ENCODE assay signal across 22 cellular contexts in the genomic region with DNA sequence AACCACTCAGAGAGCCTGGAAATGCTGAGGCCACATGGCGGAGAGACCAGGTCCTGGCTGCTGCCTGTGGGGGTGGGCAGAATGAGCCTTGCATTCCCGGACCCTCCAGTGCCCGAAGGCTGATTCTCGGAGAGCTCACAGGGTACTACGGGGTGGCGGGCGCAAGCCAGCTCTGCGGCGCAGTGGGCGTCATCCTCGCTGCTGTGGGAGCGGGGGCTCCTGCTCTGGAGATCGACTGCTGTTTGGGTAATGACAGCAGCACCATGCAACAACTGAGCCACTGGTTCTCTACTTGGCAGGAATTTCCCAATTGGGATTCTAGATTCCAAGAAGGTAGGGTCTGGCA.
"Had no signal": no experiment of that assay in that cellular context is flagged by ENCODE, and none has a peak within 500 bp of the region (broad histone marks: within the 10 kb centered on the region; RNA-seq: fewer than 3 reads in every experiment).

No MANE protein-coding gene starts in this region.

- H3K27ac ChIP-seq: HL-60, SJSA1, SK-N-MC had no signal

- H3K36me3 ChIP-seq: MG63, SJSA1 had no signal

- H3K27me3 ChIP-seq: MG63, SJSA1 had no signal

- H3K4me1 ChIP-seq: SJSA1 had no signal

- H3K4me3 ChIP-seq: MG63, SJSA1, SK-N-MC had no signal

- H3K9me3 ChIP-seq: MG63, SJSA1 had no signal

- DNase-seq: KBM-7, MG63, NCI-H1092, NCI-H1105 treated with DMSO at 0.1 percent for 48 hours, NCI-H1417 treated with DMSO at 0.1 percent for 48 hours, NCI-H146, NCI-H1694 treated with DMSO at 0.1 percent for 48 hours, NCI-H1930, NCI-H2081 treated with DMSO at 0.1 percent for 48 hours, NCI-H2171, NCI-H226, NCI-H446, NCI-H510A, NCI-H524 treated with DMSO at 0.1 percent for 48 hours, NCI-H69, NCI-H774, Right ventricle myocardium superior, RPMI8226, SIG-M5 had no signal
